Comparison of ENCODE assay signal across 8 cellular contexts in genomic region chr19:55255618-55256423, GRCh38. TPM values are rescaled to one million over a fixed set of nuclear protein-coding genes. Genes with fewer than 3 reads are reported as not detected.
DNase-seq lines count a peak whose midpoint lies in the region; ATAC-seq and TF ChIP-seq lines count a peak whose summit lies in the region.

No MANE protein-coding gene starts in this region.

- no peaks in the 10 kb centered on the region for H3K27me3 Mint-ChIP-seq in CD4-positive, alpha-beta T cell

- H3K4me3 Mint-ChIP-seq in CD4-positive, alpha-beta T cell = peak overlapping the region; percentile 91

- peak overlapping the region; percentile 96 for H3K27ac Mint-ChIP-seq in CD4-positive, alpha-beta T cell

- no peaks in the 10 kb centered on the region for H3K9me3 Mint-ChIP-seq in CD4-positive, alpha-beta T cell

- peaks cover 70% of the 10 kb centered on the region for H3K4me1 Mint-ChIP-seq in CD4-positive, alpha-beta T cell (ENCODE audit: low read depth)

- ATAC-seq in CD4-positive, alpha-beta T cell (ENCODE audit: poor library complexity) = no peak
- ATAC-seq in HG03097 (IDR thresholded peaks at IDR 0.05; ENCODE audit: low FRiP score, unreplicated experiment) = no peak

- DNase-seq in CD4-positive, alpha-beta T cell = peak in 7 of 10 experiments; percentile 26 to 48 (median 40)
- DNase-seq in KG1 (lab: John Stamatoyannopoulos, UW) (peak; percentile 63), hepatic stellate cell (ENCODE audit: low spot score) (peak; percentile 47), NCI-H2081 treated with DMSO at 0.1 percent for 48 hours (lab: John Stamatoyannopoulos, UW) (no peak), middle frontal gyrus (ENCODE audit: extremely low spot score, low spot score) (no peak)
- peak; percentile 57 for DNase-seq in activated CD8-positive, alpha-beta memory T cell treated with anti-CD3 and anti-CD28 coated beads, Interleukin-2, amount 50 U/mL, for 4 hours
- DNase-seq in stimulated activated CD8-positive, alpha-beta memory T cell treated with anti-CD3 and anti-CD28 coated beads, Interleukin-12 subunit alpha, Interleukin-12 subunit beta, amount 100 ng/mL, for 4 hours (ENCODE audit: low read depth) = peak; percentile 30

- peak overlapping the region; percentile 91 for H3K27ac ChIP-seq in CD4-positive, alpha-beta T cell (ENCODE audit: low read depth, low read length)

- intact Hi-C loops in CD4-positive, alpha-beta T cell (cut with DNase I, micrococcal nuclease) = loop anchor here (5.0 to 10.0 kb wide), 6 partner anchors 79 to 1056 kb away; partner anchors contain the start of genes UBE2S (in 1 of the 2), ZNF524 (in 1 of the 2), ZNF865 (in 1 of the 2) and ZSCAN5A (in 1 of the 2)

- TF ChIP-seq CTCF in CD4-positive, alpha-beta T cell (IDR thresholded peaks at IDR 0.05) = no peak

- no peaks in the 10 kb centered on the region for H3K27me3 ChIP-seq in CD4-positive, alpha-beta T cell (ENCODE audit: control insufficient read depth, insufficient read depth, low read length)

- H3K36me3 Mint-ChIP-seq in CD4-positive, alpha-beta T cell (ENCODE audit: low read depth) = peaks cover 58% of the 10 kb centered on the region

- CTCF ChIA-PET in CD4-positive, alpha-beta T cell (lab: Charles Lee) = interaction anchor here (0.5 kb wide), 1 partner anchor 89 kb away, joined by 4 read pairs; no protein-coding TSS in a partner anchor

- POLR2A ChIA-PET in CD4-positive, alpha-beta T cell (lab: Charles Lee) = interaction anchor here (0.6 to 5.2 kb wide), 8 partner anchors 24 to 1140 kb away, joined by 3 to 52 read pairs (median 4); partner anchors contain the start of genes HSPBP1, KMT5C, PRPF31 and TFPT

- H3K9me3 ChIP-seq in CD4-positive, alpha-beta T cell (ENCODE audit: control insufficient read depth, low read length) = no peaks in the 10 kb centered on the region

RNA-seq across cellular contexts. Expression of gene PPP6R1, which starts 3.0 kb away (rescaled TPM):
- 100 to 1,000 TPM; 172 to 182 TPM for total RNA-seq in CD4-positive, alpha-beta T cell

RNA-seq across cellular contexts. Expression of gene HSPBP1, which starts 24.1 kb away (rescaled TPM):
- total RNA-seq in CD4-positive, alpha-beta T cell = 10 to 100 TPM; 14.3 to 15.1 TPM

RNA-seq across cellular contexts. Expression of gene TMEM86B, which starts 27.3 kb away (rescaled TPM):
- total RNA-seq in CD4-positive, alpha-beta T cell = 10 to 100 TPM; 11.7 to 11.8 TPM

RNA-seq across cellular contexts. Expression of gene BRSK1, which starts 28.0 kb away (rescaled TPM):
- total RNA-seq in CD4-positive, alpha-beta T cell = 1 to 10 TPM; 2.6 to 2.7 TPM

RNA-seq across cellular contexts. Expression of gene PTPRH, which starts 46.5 kb away (rescaled TPM):
- not detected for total RNA-seq in CD4-positive, alpha-beta T cell

Comparison
In these comparisons a context has a peak if more than half of its experiments do, and no peak if none do; other contexts are left out.
1. DNase-seq: peak in CD4-positive, alpha-beta T cell (7 of 10), KG1 (single experiment), activated CD8-positive, alpha-beta memory T cell treated with anti-CD3 and anti-CD28 coated beads, Interleukin-2, amount 50 U/mL, for 4 hours (single experiment), hepatic stellate cell (single experiment) and stimulated activated CD8-positive, alpha-beta memory T cell treated with anti-CD3 and anti-CD28 coated beads, Interleukin-12 subunit alpha, Interleukin-12 subunit beta, amount 100 ng/mL, for 4 hours (single experiment); none in NCI-H2081 treated with DMSO at 0.1 percent for 48 hours (single experiment) and middle frontal gyrus (single experiment).